In genomic region chr3:151293127-151293526, GRCh38 we compare ENCODE assay signal across 21 cellular contexts. TPM values are rescaled to one million over a fixed set of nuclear protein-coding genes. Genes with fewer than 3 reads are reported as not detected.
"Had no signal": no experiment of that assay in that cellular context is flagged by ENCODE, and none has a peak within 500 bp of the region (broad histone marks: within the 10 kb centered on the region; RNA-seq: fewer than 3 reads in every experiment).

No MANE protein-coding gene starts in this region.

- H3K36me3 Mint-ChIP-seq: activated naive CD8-positive, alpha-beta T cell treated with anti-CD3 and anti-CD28 coated beads for 36 hours; brain; neural progenitor cell had no signal

- H3K9me3 Mint-ChIP-seq: activated naive CD8-positive, alpha-beta T cell treated with anti-CD3 and anti-CD28 coated beads for 36 hours; activated T-cell treated with anti-CD3 and anti-CD28 coated beads, Interleukin-2, amount 50 U/mL, for 24 hours; brain; neural progenitor cell had no signal

- H3K9me3 ChIP-seq: colonic mucosa, gastrocnemius medialis, heart left ventricle, lower lobe of right lung, spleen, stomach, thoracic aorta had no signal

- H3K27ac Mint-ChIP-seq: activated naive CD8-positive, alpha-beta T cell treated with anti-CD3 and anti-CD28 coated beads for 36 hours; activated T-cell treated with anti-CD3 and anti-CD28 coated beads, Interleukin-2, amount 50 U/mL, for 24 hours; brain; neural progenitor cell had no signal

- H3K4me1 ChIP-seq: colonic mucosa, gastrocnemius medialis, heart left ventricle, lower lobe of right lung, neural progenitor cell, right lobe of liver, spleen, stomach had no signal

- DNase-seq: activated CD4-positive, alpha-beta T cell treated with anti-CD3 and anti-CD28 coated beads, Interleukin-2, amount 50 U/mL, for 4 hours; activated gamma-delta T cell treated with Interleukin-2 at 50 U/mL for 16 hours; activated naive CD8-positive, alpha-beta T cell treated with anti-CD3 and anti-CD28 coated beads for 36 hours; activated T-cell treated with anti-CD3 and anti-CD28 coated beads, Interleukin-2, amount 50 U/mL, for 24 hours; central memory CD4-positive, alpha-beta T cell; colonic mucosa; effector CD8-positive, alpha-beta T cell; gastrocnemius medialis; heart left ventricle; left colon; lower lobe of right lung; right lobe of liver; spleen; stomach had no signal

- H3K27ac ChIP-seq: colonic mucosa, gastrocnemius medialis, heart left ventricle, lower lobe of right lung, neural progenitor cell, right lobe of liver, spleen, stomach, thoracic aorta had no signal

- H3K4me3 ChIP-seq: colonic mucosa, gastrocnemius medialis, heart left ventricle, lower lobe of right lung, neural progenitor cell, right lobe of liver, spleen, stomach, thoracic aorta had no signal

- H3K36me3 ChIP-seq: colonic mucosa, gastrocnemius medialis, heart left ventricle, lower lobe of right lung, neural progenitor cell, right lobe of liver, spleen, stomach, thoracic aorta had no signal

- ATAC-seq: gastrocnemius medialis, heart left ventricle, left colon, lower lobe of right lung, right lobe of liver had no signal

- H3K4me3 Mint-ChIP-seq: activated naive CD8-positive, alpha-beta T cell treated with anti-CD3 and anti-CD28 coated beads for 36 hours; activated T-cell treated with anti-CD3 and anti-CD28 coated beads, Interleukin-2, amount 50 U/mL, for 24 hours; brain; neural progenitor cell had no signal

- H3K27me3 ChIP-seq: colonic mucosa, gastrocnemius medialis, heart left ventricle, neural progenitor cell, right lobe of liver, spleen, stomach had no signal

- H3K4me1 Mint-ChIP-seq: brain had no signal

RNA-seq across cellular contexts. Expression of gene P2RY14, which starts 14.8 kb away (rescaled TPM):
- total RNA-seq: endothelial cell of umbilical vein, fibroblast of lung, osteocyte, pulmonary artery endothelial cell had no signal
- polyA plus RNA-seq: endothelial cell of umbilical vein had no signal

RNA-seq across cellular contexts. Expression of gene GPR87, which starts 23.5 kb away (rescaled TPM):
- total RNA-seq: activated naive CD8-positive, alpha-beta T cell treated with anti-CD3 and anti-CD28 coated beads for 36 hours; colonic mucosa; endothelial cell of umbilical vein; gastrocnemius medialis; heart left ventricle; left colon; osteocyte; right lobe of liver; spleen; thoracic aorta had no signal
- polyA plus RNA-seq: endothelial cell of umbilical vein, heart left ventricle, spleen had no signal

RNA-seq across cellular contexts. Expression of gene P2RY13, which starts 36.2 kb away (rescaled TPM):
- total RNA-seq: activated naive CD8-positive, alpha-beta T cell treated with anti-CD3 and anti-CD28 coated beads for 36 hours; endothelial cell of umbilical vein; fibroblast of lung; osteocyte; pulmonary artery endothelial cell had no signal
- polyA plus RNA-seq: endothelial cell of umbilical vein had no signal
